ENCODE assay signal across 9 cellular contexts in the genomic region with DNA sequence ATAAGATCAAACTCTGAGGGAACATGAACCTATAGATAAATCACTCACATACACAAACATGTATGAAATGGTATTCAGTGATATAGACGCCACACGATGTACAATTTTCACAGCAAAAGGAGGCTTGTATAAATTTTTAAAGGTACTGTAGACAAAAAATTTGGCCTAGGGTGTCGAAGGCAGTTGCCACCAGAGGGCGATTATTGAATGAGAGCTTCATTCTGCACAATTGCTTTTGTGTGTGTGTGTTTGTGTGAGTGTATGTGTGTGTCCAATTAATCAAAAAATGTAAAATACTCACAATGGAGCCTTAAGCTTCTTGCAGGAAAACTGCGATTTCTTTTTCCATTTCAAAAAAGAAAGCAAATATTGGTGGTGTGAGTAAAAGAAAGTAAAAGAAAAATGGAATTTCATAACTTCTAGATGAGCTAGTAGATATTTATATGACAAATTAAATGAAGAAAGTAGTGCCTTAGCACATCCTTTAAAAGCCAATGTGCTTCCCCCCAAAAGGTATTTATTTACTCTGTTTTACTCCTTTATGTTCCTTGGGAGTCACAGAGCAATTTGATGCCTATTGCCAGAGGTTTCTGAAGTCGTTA.
DNase-seq lines count a peak whose midpoint lies in the region; ATAC-seq and TF ChIP-seq lines count a peak whose summit lies in the region.
"Had no signal": no experiment of that assay in that cellular context is flagged by ENCODE, and none has a peak within 500 bp of the region (broad histone marks: within the 10 kb centered on the region; RNA-seq: fewer than 3 reads in every experiment).

No MANE protein-coding gene starts in this region.

- TF ChIP-seq CTCF in foreskin fibroblast (IDR thresholded peaks at IDR 0.05; ENCODE audit: low read depth, low read length) (peak; percentile 59), coronary artery (IDR thresholded peaks at IDR 0.05) (no peak)

- H3K27ac ChIP-seq in coronary artery: no peak overlapping the region

- in situ Hi-C loops in ACHN (cut with HindIII; ENCODE audit: low pct_ligation_motif_present, low pct_unique_long_range_greater_than_20kb, low sequenced_read_pairs): no loop called here

- H3K4me3 ChIP-seq in foreskin fibroblast (ENCODE audit: low read depth in 1 of 2, low read length in 2 of 2) (no peak overlapping the region), coronary artery (no peak overlapping the region)

- DNase-seq in ACHN (peak; percentile 46), NOMO-1 (lab: John Stamatoyannopoulos, UW; ENCODE audit: unreplicated experiment in 2 of 2) (peak; percentile 3 to 20), foreskin fibroblast (peak in 1 of 2 donors; percentile 26), coronary artery (ENCODE audit: low spot score) (no peak), epidermal melanocyte (ENCODE audit: insufficient read length, low spot score) (no peak)
- no peak for DNase-seq in stimulated activated naive CD4-positive, alpha-beta T cell treated with Interleukin-2 at 50 U/mL for 16 hours (lab: John Stamatoyannopoulos, UW)

- ATAC-seq in GM18867 (IDR thresholded peaks at IDR 0.05; ENCODE audit: unreplicated experiment) (peak; percentile 50), GM19035 (IDR thresholded peaks at IDR 0.05; ENCODE audit: unreplicated experiment) (no peak)
- ATAC-seq: activated T-cell treated with anti-CD3 and anti-CD28 coated beads, Interleukin-2, amount 50 U/mL, for 72 hours had no signal

Comparison
In these comparisons a context has a peak if more than half of its experiments do, and no peak if none do; other contexts are left out.
1. DNase-seq: peak in ACHN (single experiment) and NOMO-1 (2 of 2); none in stimulated activated naive CD4-positive, alpha-beta T cell treated with Interleukin-2 at 50 U/mL for 16 hours (single experiment), coronary artery (single experiment) and epidermal melanocyte (single experiment).